In the genomic region with DNA sequence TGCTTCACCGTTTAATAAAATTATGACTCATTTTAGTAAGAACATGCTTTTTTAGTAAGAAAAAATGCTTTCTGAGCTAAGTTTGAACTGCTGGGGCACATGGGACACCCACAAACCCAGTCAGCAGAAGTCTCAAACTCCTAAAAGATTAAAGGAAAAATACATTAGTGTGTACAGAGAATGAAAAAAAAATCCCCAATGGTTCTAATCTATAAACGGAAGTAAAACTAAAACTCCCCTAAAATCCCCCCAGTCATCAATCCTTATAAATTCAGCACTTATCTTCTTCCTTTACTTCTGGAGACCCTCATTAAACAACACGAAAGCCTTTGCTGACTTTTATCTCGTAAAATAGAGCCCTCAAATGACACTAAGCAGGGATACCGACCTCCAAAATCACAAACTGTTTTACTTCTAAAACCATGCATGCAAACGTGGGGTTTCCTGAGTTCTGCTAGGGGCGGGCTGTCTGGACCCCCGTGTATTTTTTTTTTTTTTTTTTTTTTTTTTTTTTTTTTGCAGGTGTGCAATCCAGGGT, we compare ENCODE assay signal across 8 cellular contexts. TPM values are rescaled to one million over a fixed set of nuclear protein-coding genes. Genes with fewer than 3 reads are reported as not detected.
DNase-seq lines count a peak whose midpoint lies in the region; ATAC-seq and TF ChIP-seq lines count a peak whose summit lies in the region.

No MANE protein-coding gene starts in this region.

- peaks cover 0 to 19% (median 2%) of the 10 kb centered on the region in 4 donors for H3K27me3 ChIP-seq in esophagus squamous epithelium

- peak overlapping the region in 1 of 4 donors; percentile 55 for H3K27ac ChIP-seq in esophagus squamous epithelium

- WGBS in esophagus squamous epithelium, 2 donors: 17 to 18% methylated on average over 8 of the region's 8 CpGs

- peak overlapping the region; percentile 84 for H3K27ac Mint-ChIP-seq in stimulated activated effector memory CD8-positive, alpha-beta T cell treated with anti-CD3 and anti-CD28 coated beads, Interleukin-12 subunit alpha, Interleukin-12 subunit beta, amount 100 ng/mL, for 72 hours

- peak overlapping the region; percentile 43 to 79 (median 62) for H3K4me3 ChIP-seq in esophagus squamous epithelium

- peaks cover 38% of the 10 kb centered on the region for H3K36me3 Mint-ChIP-seq in stimulated activated effector memory CD8-positive, alpha-beta T cell treated with anti-CD3 and anti-CD28 coated beads, Interleukin-12 subunit alpha, Interleukin-12 subunit beta, amount 100 ng/mL, for 72 hours

- DNase-seq in activated CD4-positive, CD25-positive, alpha-beta regulatory T cell treated with anti-CD3 and anti-CD28 coated beads, Interleukin-2, amount 50 U/mL, for 72 hours: no peak
- peak; percentile 16 for DNase-seq in RKO (ENCODE audit: low spot score)
- no peak for DNase-seq in esophagus squamous epithelium (lab: John Stamatoyannopoulos, UW)
- no peak for DNase-seq in stimulated activated effector memory CD8-positive, alpha-beta T cell treated with anti-CD3 and anti-CD28 coated beads, Interleukin-12 subunit alpha, Interleukin-12 subunit beta, amount 100 ng/mL, for 72 hours (ENCODE audit: low spot score in 2 of 2)
- DNase-seq in T1000 (lab: John Stamatoyannopoulos, UW): no peak
- DNase-seq in A172 (ENCODE audit: low spot score): no peak
- DNase-seq in kidney tubule cell (ENCODE audit: low spot score): no peak

- no peaks in the 10 kb centered on the region for H3K9me3 ChIP-seq in esophagus squamous epithelium

- peaks cover 3 to 49% (median 22%) of the 10 kb centered on the region in 3 donors for H3K4me1 ChIP-seq in esophagus squamous epithelium

- TF ChIP-seq POLR2A in esophagus squamous epithelium (IDR thresholded peaks at IDR 0.05): no peak

- no peaks in the 10 kb centered on the region for H3K36me3 ChIP-seq in esophagus squamous epithelium

- peak; percentile 3 to 4 for ATAC-seq in activated CD4-positive, CD25-positive, alpha-beta regulatory T cell treated with anti-CD3 and anti-CD28 coated beads, Interleukin-2, amount 50 U/mL, for 24 hours
- no peak for ATAC-seq in stimulated activated effector memory CD8-positive, alpha-beta T cell treated with anti-CD3 and anti-CD28 coated beads, Interleukin-12 subunit alpha, Interleukin-12 subunit beta, amount 100 ng/mL, for 72 hours

- no peak for TF ChIP-seq CTCF in esophagus squamous epithelium (IDR thresholded peaks at IDR 0.05)

- H3K9me3 Mint-ChIP-seq in stimulated activated effector memory CD8-positive, alpha-beta T cell treated with anti-CD3 and anti-CD28 coated beads, Interleukin-12 subunit alpha, Interleukin-12 subunit beta, amount 100 ng/mL, for 72 hours: no peaks in the 10 kb centered on the region

- H3K4me1 Mint-ChIP-seq in stimulated activated effector memory CD8-positive, alpha-beta T cell treated with anti-CD3 and anti-CD28 coated beads, Interleukin-12 subunit alpha, Interleukin-12 subunit beta, amount 100 ng/mL, for 72 hours: peaks cover 27% of the 10 kb centered on the region

- peak overlapping the region; percentile 93 for H3K4me3 Mint-ChIP-seq in stimulated activated effector memory CD8-positive, alpha-beta T cell treated with anti-CD3 and anti-CD28 coated beads, Interleukin-12 subunit alpha, Interleukin-12 subunit beta, amount 100 ng/mL, for 72 hours

- intact Hi-C loops in esophagus squamous epithelium (cut with DNase I): no loop called here

RNA-seq across cellular contexts. Expression of gene MYB, which starts 1.1 kb away (rescaled TPM):
- total RNA-seq in esophagus squamous epithelium: 1 to 10 TPM; 2.6 to 6.9 (median 3.1) TPM
- total RNA-seq in A172 (2014; rRNA removed; shearing (Covaris generic)): 1.2 and 4.1 TPM in 2 replicates
